ENCODE assay signal across 8 cellular contexts in genomic region chr11:111977141-111978027, GRCh38. TPM values are rescaled to one million over a fixed set of nuclear protein-coding genes. Genes with fewer than 3 reads are reported as not detected.
DNase-seq lines count a peak whose midpoint lies in the region; ATAC-seq and TF ChIP-seq lines count a peak whose summit lies in the region.

No MANE protein-coding gene starts in this region.

- ATAC-seq in gastroesophageal sphincter: peak; percentile 90

- H3K4me1 Mint-ChIP-seq in nephron: peaks cover 42% of the 10 kb centered on the region

- intact Hi-C loops in uterus (cut with DNase I; ENCODE audit: low total_unique reads): no loop called here

- H3K27me3 Mint-ChIP-seq in nephron (ENCODE audit: low read depth): peaks cover 3% of the 10 kb centered on the region

- H3K27me3 ChIP-seq in HUES48 (ENCODE audit: control insufficient read depth, insufficient read depth, low read length): no peaks in the 10 kb centered on the region; the same call in 1 of the 2 replicates
- no peaks in the 10 kb centered on the region for H3K27me3 ChIP-seq in gastroesophageal sphincter
- H3K27me3 ChIP-seq in uterus: no peaks in the 10 kb centered on the region

- H3K9me3 ChIP-seq in HUES48 (ENCODE audit: control insufficient read depth, insufficient read depth, low read length) (no peaks in the 10 kb centered on the region), gastroesophageal sphincter (no peaks in the 10 kb centered on the region), uterus (no peaks in the 10 kb centered on the region)

- H3K9ac ChIP-seq in HUES48 (ENCODE audit: low read depth, low read length): peak overlapping the region; percentile 63; the same call in 1 of the 2 replicates

- H3K36me3 ChIP-seq in HUES48 (ENCODE audit: control insufficient read depth, insufficient read depth, low read length) (no peaks in the 10 kb centered on the region), gastroesophageal sphincter (peaks cover 0 to 26% of the 10 kb centered on the region in 2 donors), uterus (no peaks in the 10 kb centered on the region)

- H3K27ac Mint-ChIP-seq in nephron: peak overlapping the region; percentile 72 to 94 (median 88)

- TF ChIP-seq EP300 in gastroesophageal sphincter (IDR thresholded peaks at IDR 0.05): no peak

- H3K4me3 Mint-ChIP-seq in nephron: peak overlapping the region; percentile 87 to 91 (median 88)

- H3K27ac ChIP-seq in HUES48 (ENCODE audit: low read depth, low read length): no peak overlapping the region
- H3K27ac ChIP-seq in gastroesophageal sphincter: peak overlapping the region; percentile 88 to 98 (median 94)
- peak overlapping the region; percentile 93 to 95 for H3K27ac ChIP-seq in uterus

- 0 to 7% methylated on average over 2 to 19 of the region's 67 CpGs for WGBS in gastroesophageal sphincter (ENCODE audit: low coverage in 1 of 2), 2 donors

- TF ChIP-seq CTCF in gastroesophageal sphincter (IDR thresholded peaks at IDR 0.05) (peak in 1 of 4 experiments; percentile 29), nephron (IDR thresholded peaks at IDR 0.05; ENCODE audit: unreplicated experiment in 3 of 3) (no peak), uterus (IDR thresholded peaks at IDR 0.05) (peak in 1 of 4 experiments; percentile 3)

- peaks cover 13% of the 10 kb centered on the region for H3K36me3 Mint-ChIP-seq in nephron (ENCODE audit: low read depth)

- TF ChIP-seq POLR2A in gastroesophageal sphincter (IDR thresholded peaks at IDR 0.05) (peak; percentile 70 to 72), uterus (IDR thresholded peaks at IDR 0.05) (peak in 1 of 2 donors; percentile 19)

- H3K9me3 Mint-ChIP-seq in nephron: no peaks in the 10 kb centered on the region

- H3K4me1 ChIP-seq in HUES48 (ENCODE audit: control insufficient read depth, insufficient read depth, low read length) (peaks cover 31% of the 10 kb centered on the region), gastroesophageal sphincter (peaks cover 9 to 67% (median 21%) of the 10 kb centered on the region in 3 donors), uterus (peaks cover 7 to 10% of the 10 kb centered on the region in 2 donors)

- DNase-seq in EH (ENCODE audit: low read depth) (peak; percentile 60), uterus (peak; percentile 68 to 70), NCI-H128 (lab: John Stamatoyannopoulos, UW; ENCODE audit: unreplicated experiment) (no peak), NCI-H187 (lab: John Stamatoyannopoulos, UW) (no peak)
- DNase-seq in activated naive CD4-positive, alpha-beta T cell treated with Interleukin-2 at 50 U/mL for 16 hours: peak; percentile 18

- H3K4me3 ChIP-seq in HUES48 (ENCODE audit: low read depth, low read length): peak overlapping the region; percentile 74
- peak overlapping the region; percentile 72 to 77 for H3K4me3 ChIP-seq in gastroesophageal sphincter
- peak overlapping the region; percentile 73 to 76 for H3K4me3 ChIP-seq in uterus

RNA-seq across cellular contexts. Expression of gene DIXDC1, which starts 40.2 kb away (rescaled TPM):
- total RNA-seq in gastroesophageal sphincter: 100 to 1,000 TPM; 125 to 164 (median 153) TPM
- 10 to 100 TPM; 38.7 to 63.0 (median 51.4) TPM for total RNA-seq in uterus

RNA-seq across cellular contexts. Expression of gene DLAT, which starts 47.8 kb away (rescaled TPM):
- total RNA-seq in gastroesophageal sphincter (10 to 100 TPM; 18.2 to 38.6 (median 32.1) TPM), uterus (10 to 100 TPM; 11.8 to 32.7 (median 24.7) TPM)

RNA-seq across cellular contexts. Expression of gene C11orf52, which starts 58.7 kb away (rescaled TPM):
- total RNA-seq in gastroesophageal sphincter (1 to 10 TPM in 3 of 4 donors, not detected in 1; 2.4 to 3.3 (median 3.1) TPM), uterus (1 to 10 TPM in 2 of 4 donors, not detected in 2; 1.6 to 2.4 TPM)

Comparison
In these comparisons a context has a peak if more than half of its experiments do, and no peak if none do; other contexts are left out.
1. DNase-seq: peak in EH (single experiment), activated naive CD4-positive, alpha-beta T cell treated with Interleukin-2 at 50 U/mL for 16 hours (single experiment) and uterus (2 of 2); none in NCI-H128 (single experiment) and NCI-H187 (0 of 2).
2. Peak in every context shown above with its lines, with median percentiles within 50 percentile points of each other: H3K4me3 ChIP-seq.